In genomic region chr1:243254927-243255790, GRCh38 we compare ENCODE assay signal across 8 cellular contexts. TPM values are rescaled to one million over a fixed set of nuclear protein-coding genes. Genes with fewer than 3 reads are reported as not detected.
DNase-seq lines count a peak whose midpoint lies in the region; TF ChIP-seq lines count a peak whose summit lies in the region.

Gene CEP170 (minus strand): TSS chr1:243255281. CDS start chr1:243225280, 30,001 bp downstream.

- peak within 1 kb of the TSS; percentile 100 for H3K4me3 Mint-ChIP-seq in neural progenitor cell

- peak within 1 kb of the TSS; percentile 57 for H3K9ac ChIP-seq in neural progenitor cell

- H3K79me2 ChIP-seq in neural progenitor cell (ENCODE audit: low read depth): peaks cover 63% of the 10 kb centered on the region

- no peaks in the 10 kb centered on the region for H3K9me3 ChIP-seq in neural progenitor cell (ENCODE audit: low read depth)

- peaks cover 23% of the 10 kb centered on the region for H3K4me1 ChIP-seq in neural progenitor cell

- peaks cover 15% of the 10 kb centered on the region for H3F3A ChIP-seq in neural progenitor cell (ENCODE audit: low read depth)

- H2AFZ ChIP-seq in neural progenitor cell (replicated peaks): peak within 1 kb of the TSS; percentile 92

- DNase-seq in EL: peak; percentile 98
- DNase-seq in H4 (ENCODE audit: low spot score): peak; percentile 98
- peak; percentile 95 for DNase-seq in LoVo (ENCODE audit: low spot score)
- peak; percentile 97 for DNase-seq in SHP77 treated with DMSO at 0.1 percent for 48 hours (lab: John Stamatoyannopoulos, UW)
- DNase-seq in activated gamma-delta T cell (lab: John Stamatoyannopoulos, UW): peak; percentile 88
- peak; percentile 90 to 94 for DNase-seq in foreskin fibroblast
- DNase-seq in neural progenitor cell (ENCODE audit: low spot score): peak; percentile 99
- DNase-seq in stromal cell of bone marrow (ENCODE audit: low read depth): peak; percentile 83

- no peaks in the 10 kb centered on the region for H3K27me3 ChIP-seq in neural progenitor cell

- peak within 1 kb of the TSS; percentile 87 for H3K27ac ChIP-seq in neural progenitor cell

- H3K4me1 Mint-ChIP-seq in neural progenitor cell: peaks cover 10% of the 10 kb centered on the region

- peak within 1 kb of the TSS; percentile 97 for H3K4me2 ChIP-seq in neural progenitor cell

- peaks cover 2% of the 10 kb centered on the region for H3K27me3 Mint-ChIP-seq in neural progenitor cell (ENCODE audit: insufficient read depth, low read depth)

- peaks cover 40% of the 10 kb centered on the region for H4K20me1 ChIP-seq in neural progenitor cell (ENCODE audit: low read depth)

- peak within 1 kb of the TSS; percentile 85 to 96 for H3K4me3 ChIP-seq in foreskin fibroblast (ENCODE audit: low read depth in 1 of 2, low read length in 2 of 2)
- H3K4me3 ChIP-seq in neural progenitor cell: peak within 1 kb of the TSS; percentile 64

- TF ChIP-seq CTCF in foreskin fibroblast (IDR thresholded peaks at IDR 0.05; ENCODE audit: low read depth, low read length) (no peak), neural progenitor cell (IDR thresholded peaks at IDR 0.05) (no peak)

- no peaks in the 10 kb centered on the region for H3K36me3 ChIP-seq in neural progenitor cell

- H3K9me3 Mint-ChIP-seq in neural progenitor cell: peaks cover 17% of the 10 kb centered on the region

- H3K36me3 Mint-ChIP-seq in neural progenitor cell: peaks cover 18% of the 10 kb centered on the region

- H3K27ac Mint-ChIP-seq in neural progenitor cell: peak within 1 kb of the TSS; percentile 99

RNA-seq across cellular contexts. Expression of gene CEP170, which starts in this region (rescaled TPM):
- 21.5 and 28.3 TPM in 2 replicates for total RNA-seq in H4 (2014; rRNA removed; shearing (Covaris generic))
- 103 and 126 TPM in 2 replicates for total RNA-seq in neural progenitor cell (ENCODE audit: low replicate concordance)

Comparison
In these comparisons a context has a peak if more than half of its experiments do, and no peak if none do; other contexts are left out.
1. Peak in every context shown above with its lines: DNase-seq, H3K4me3 ChIP-seq and H3K27ac ChIP-seq.